ENCODE assay signal across 5 cellular contexts in genomic region chr7:87465534-87465880, GRCh38. TPM values are rescaled to one million over a fixed set of nuclear protein-coding genes. Genes with fewer than 3 reads are reported as not detected.
"Had no signal": no experiment of that assay in that cellular context is flagged by ENCODE, and none has a peak within 500 bp of the region (broad histone marks: within the 10 kb centered on the region; RNA-seq: fewer than 3 reads in every experiment).

No MANE protein-coding gene starts in this region.

RNA-seq across cellular contexts. Expression of gene ABCB4, which starts 10.0 kb away (rescaled TPM):
- total RNA-seq: activated CD4-positive, alpha-beta memory T cell treated with anti-CD3 and anti-CD28 coated beads for 36 hours; activated naive CD4-positive, alpha-beta T cell treated with anti-CD3 and anti-CD28 coated beads for 36 hours; activated naive CD4-positive, alpha-beta T cell treated with anti-CD3 and anti-CD28 coated beads, Interleukin-2, amount 50 U/mL, for 72 hours; activated T-helper 1 cell treated with anti-CD3 and anti-CD28 coated beads, Interleukin-12 subunit alpha, Interleukin-12 subunit beta, Interleukin-2, Interleukin-4 antibody, amounts not matched to agents 30 ng/mL and 10 ng/mL and 1 ng/mL, durations not matched to agents 14 hours and 24 hours and 36 hours; LHCN-M2 had no signal
